ENCODE assay signal across 9 cellular contexts in the genomic region with DNA sequence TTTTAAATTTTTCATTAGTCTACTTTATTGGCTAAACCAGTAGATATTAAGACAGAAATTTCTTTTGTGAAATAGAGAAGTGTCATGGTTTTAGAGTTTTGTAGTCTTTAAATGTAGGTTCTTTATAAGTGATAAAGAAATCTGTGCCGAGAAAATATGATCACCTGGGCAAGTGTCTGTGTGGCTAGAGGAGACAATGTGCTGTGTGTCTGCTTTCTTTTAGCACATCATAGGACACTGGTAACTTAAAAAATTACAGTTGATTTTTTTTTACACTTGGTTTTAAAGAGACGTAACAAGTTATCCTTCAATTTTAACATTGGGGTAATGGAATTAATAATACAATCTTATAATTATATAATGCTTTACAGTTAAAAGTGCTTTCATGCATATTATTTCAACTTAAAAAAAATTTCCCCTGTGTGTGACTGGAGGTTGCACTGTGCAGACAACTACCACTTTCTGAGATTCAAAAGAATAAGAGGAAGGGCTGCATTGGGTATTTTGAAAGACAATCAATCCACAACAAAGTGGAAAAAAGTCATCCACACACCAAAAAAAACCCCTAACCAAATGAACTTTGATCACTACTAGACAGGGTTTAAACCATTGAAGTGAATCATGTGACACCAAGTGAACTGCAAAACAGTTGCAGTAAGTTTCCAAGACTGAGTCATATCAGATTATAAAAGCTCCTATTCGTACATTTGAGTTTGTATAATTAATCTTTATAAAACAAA. TPM values are rescaled to one million over a fixed set of nuclear protein-coding genes. Genes with fewer than 3 reads are reported as not detected.
DNase-seq lines count a peak whose midpoint lies in the region; ATAC-seq and TF ChIP-seq lines count a peak whose summit lies in the region.
"Had no signal": no experiment of that assay in that cellular context is flagged by ENCODE, and none has a peak within 500 bp of the region (broad histone marks: within the 10 kb centered on the region; RNA-seq: fewer than 3 reads in every experiment).

No MANE protein-coding gene starts in this region.

- H3K9me3 Mint-ChIP-seq in activated CD8-positive, alpha-beta T cell treated with anti-CD3 and anti-CD28 coated beads for 36 hours = peaks cover 26% of the 10 kb centered on the region
- peaks cover 0 to 9% (median 0%) of the 10 kb centered on the region in 7 donors for H3K9me3 Mint-ChIP-seq in naive B cell

- H3K27ac Mint-ChIP-seq in activated CD8-positive, alpha-beta T cell treated with anti-CD3 and anti-CD28 coated beads for 36 hours = peak overlapping the region; percentile 89
- H3K27ac Mint-ChIP-seq in naive B cell = peak overlapping the region in 2 of 6 donors; percentile 7 to 15
- H3K27ac Mint-ChIP-seq: brain had no signal

- peak overlapping the region; percentile 64 for H3K4me3 Mint-ChIP-seq in activated CD8-positive, alpha-beta T cell treated with anti-CD3 and anti-CD28 coated beads for 36 hours
- H3K4me3 Mint-ChIP-seq in naive B cell = no peak overlapping the region
- H3K4me3 Mint-ChIP-seq: brain had no signal

- intact Hi-C loops in activated CD8-positive, alpha-beta T cell treated with anti-CD3 and anti-CD28 coated beads for 36 hours (cut with micrococcal nuclease) = no loop called here

- peak; percentile 5 for DNase-seq in AG08395 (ENCODE audit: low spot score)
- DNase-seq in activated CD8-positive, alpha-beta T cell treated with anti-CD3 and anti-CD28 coated beads for 36 hours = peak; percentile 27
- DNase-seq in naive B cell = no peak
- DNase-seq in NCI-H1417 treated with DMSO at 0.1 percent for 48 hours (lab: John Stamatoyannopoulos, UW) = no peak
- DNase-seq in NCI-H345 treated with DMSO at 0.1 percent for 48 hours (lab: John Stamatoyannopoulos, UW; ENCODE audit: unreplicated experiment) = no peak
- DNase-seq in NCI-H1694 treated with DMSO at 0.1 percent for 48 hours (lab: John Stamatoyannopoulos, UW) = no peak

- H3K36me3 Mint-ChIP-seq in activated CD8-positive, alpha-beta T cell treated with anti-CD3 and anti-CD28 coated beads for 36 hours (ENCODE audit: low read depth) = peaks cover 63% of the 10 kb centered on the region
- H3K36me3 Mint-ChIP-seq in naive B cell = peaks cover 10 to 24% of the 10 kb centered on the region in 2 donors

- H3K4me1 Mint-ChIP-seq in activated CD8-positive, alpha-beta T cell treated with anti-CD3 and anti-CD28 coated beads for 36 hours (ENCODE audit: low read depth) = peaks cover 80% of the 10 kb centered on the region
- H3K4me1 Mint-ChIP-seq in naive B cell = peaks cover 15 to 31% (median 25%) of the 10 kb centered on the region in 3 donors
- H3K4me1 Mint-ChIP-seq: brain had no signal

- no peaks in the 10 kb centered on the region for H3K27me3 Mint-ChIP-seq in activated CD8-positive, alpha-beta T cell treated with anti-CD3 and anti-CD28 coated beads for 36 hours
- H3K27me3 Mint-ChIP-seq in naive B cell = no peaks in the 10 kb centered on the region
- H3K27me3 Mint-ChIP-seq: brain had no signal

- ATAC-seq in GM18909 (IDR thresholded peaks at IDR 0.05; ENCODE audit: poor library complexity, unreplicated experiment) = peak; percentile 67
- ATAC-seq in HG03108 (IDR thresholded peaks at IDR 0.05; ENCODE audit: unreplicated experiment) = peak; percentile 54
- ATAC-seq in activated CD8-positive, alpha-beta T cell treated with anti-CD3 and anti-CD28 coated beads for 36 hours = peak; percentile 56
- peak; percentile 70 to 72 for ATAC-seq in naive B cell (ENCODE audit: low read depth in 2 of 2)

- no peak for TF ChIP-seq CTCF in activated CD8-positive, alpha-beta T cell treated with anti-CD3 and anti-CD28 coated beads for 36 hours (IDR thresholded peaks at IDR 0.05)

- POLR2A ChIA-PET in activated CD8-positive, alpha-beta T cell treated with anti-CD3 and anti-CD28 coated beads for 36 hours (lab: Charles Lee) = interaction anchor here (0.9 to 5.6 kb wide), 12 partner anchors 19 to 542 kb away, joined by 3 to 213 read pairs (median 6); a partner anchor contains a TSS

- CTCF ChIA-PET in activated CD8-positive, alpha-beta T cell treated with anti-CD3 and anti-CD28 coated beads for 36 hours (lab: Charles Lee) = interaction anchor here (1.0 to 3.6 kb wide), 7 partner anchors 20 to 223 kb away, joined by 3 to 51 read pairs (median 7); a partner anchor contains a TSS

RNA-seq across cellular contexts. Expression of a gene that starts 50.0 kb away (rescaled TPM):
- total RNA-seq in activated CD8-positive, alpha-beta T cell treated with anti-CD3 and anti-CD28 coated beads for 36 hours = 10 to 100 TPM; 54.3 to 55.3 TPM
- polyA plus RNA-seq in naive B cell (ENCODE audit: low read depth in 6 of 6) = under 1 TPM in 3 of 6 donors, not detected in 3; 0.11 to 0.23 (median 0.20) TPM

Comparison
In these comparisons a context has a peak if more than half of its experiments do, and no peak if none do; other contexts are left out.
1. DNase-seq: peak in AG08395 (single experiment) and activated CD8-positive, alpha-beta T cell treated with anti-CD3 and anti-CD28 coated beads for 36 hours (single experiment); none in naive B cell (single experiment), NCI-H1417 treated with DMSO at 0.1 percent for 48 hours (single experiment), NCI-H345 treated with DMSO at 0.1 percent for 48 hours (single experiment) and NCI-H1694 treated with DMSO at 0.1 percent for 48 hours (single experiment).
2. Peak in every context shown above with its lines, with median percentiles within 50 percentile points of each other: ATAC-seq.